ENCODE assay signal across 27 cellular contexts in genomic region chr17:79408251-79408650, GRCh38.
"Had no signal": no experiment of that assay in that cellular context is flagged by ENCODE, and none has a peak within 500 bp of the region (broad histone marks: within the 10 kb centered on the region; RNA-seq: fewer than 3 reads in every experiment).

No MANE protein-coding gene starts in this region.

- H3K36me3 ChIP-seq: left ventricle myocardium inferior, ovary, stomach, thyroid gland, transverse colon, upper lobe of left lung, vagina had no signal

- H3K9me3 Mint-ChIP-seq: mesothelial cell of epicardium, natural killer cell, neural crest cell had no signal

- H3K27ac ChIP-seq: left ventricle myocardium inferior, ovary, skin epidermis, stomach, testis, thyroid gland, transverse colon, upper lobe of left lung, vagina had no signal

- H3K4me3 Mint-ChIP-seq: mesothelial cell of epicardium; naive B cell; natural killer cell; neural crest cell; stimulated activated naive B cell treated with anti-CD40 and anti-IgM and Interleukin-4, amounts not matched to agents 10 μg/mL and 1 μg/mL and 100 μg/mL, for 72 hours had no signal

- DNase-seq: hippocampal formation; kidney glomerular epithelial cell; left colon; left ventricle myocardium inferior; mesendoderm; naive B cell; natural killer cell; ovary; retina; right cardiac atrium; stimulated activated CD4-positive, alpha-beta T cell treated with anti-CD3 and anti-CD28 coated beads, Interleukin-12 subunit alpha, Interleukin-12 subunit beta, amount 100 ng/mL, for 4 hours; stimulated activated CD4-positive, alpha-beta T cell treated with anti-CD3 and anti-CD28 coated beads, Interleukin-15, amount 100 ng/mL, for 24 hours; stimulated activated CD4-positive, alpha-beta T cell treated with anti-CD3 and anti-CD28 coated beads, Interleukin-2, amount 100 ng/mL, for 24 hours; stimulated activated CD4-positive, alpha-beta T cell treated with anti-CD3 and anti-CD28 coated beads, Interleukin-4, amount 100 ng/mL, for 1 hour; stimulated activated naive B cell treated with anti-CD40 and anti-IgM and Interleukin-4, amounts not matched to agents 10 μg/mL and 1 μg/mL and 100 μg/mL, for 72 hours; stimulated activated naive CD8-positive, alpha-beta T cell treated with anti-CD3 and anti-CD28 coated beads, Interleukin-15, Interleukin-2, amounts not matched to agents 100 U/mL and 50 U/mL, for 24 hours; stomach; testis; thyroid gland; transverse colon; upper lobe of left lung had no signal

- H3K36me3 Mint-ChIP-seq: mesothelial cell of epicardium; naive B cell; natural killer cell; stimulated activated naive B cell treated with anti-CD40 and anti-IgM and Interleukin-4, amounts not matched to agents 10 μg/mL and 1 μg/mL and 100 μg/mL, for 72 hours had no signal

- H3K4me3 ChIP-seq: left ventricle myocardium inferior, lung, ovary, skin epidermis, stomach, testis, thyroid gland, transverse colon, upper lobe of left lung, vagina had no signal

- H3K27ac Mint-ChIP-seq: mesothelial cell of epicardium; naive B cell; natural killer cell; stimulated activated naive B cell treated with anti-CD40 and anti-IgM and Interleukin-4, amounts not matched to agents 10 μg/mL and 1 μg/mL and 100 μg/mL, for 72 hours had no signal

- H3K27me3 ChIP-seq: ovary, testis, thyroid gland, vagina had no signal

- ATAC-seq: left colon; natural killer cell; right cardiac atrium; sciatic nerve; stimulated activated naive B cell treated with anti-CD40 and anti-IgM and Interleukin-4, amounts not matched to agents 10 μg/mL and 1 μg/mL and 100 μg/mL, for 72 hours; stimulated activated naive CD8-positive, alpha-beta T cell treated with anti-CD3 and anti-CD28 coated beads, Interleukin-15, Interleukin-2, amounts not matched to agents 100 U/mL and 50 U/mL, for 24 hours had no signal

- H3K9me3 ChIP-seq: left ventricle myocardium inferior, ovary, stomach, testis, thyroid gland, transverse colon, upper lobe of left lung, vagina had no signal

- H3K4me1 ChIP-seq: testis, thyroid gland, upper lobe of left lung, vagina had no signal

- H3K4me1 Mint-ChIP-seq: mesothelial cell of epicardium, naive B cell, natural killer cell, neural crest cell had no signal
